In genomic region chr1:12434174-12434573, GRCh38 we compare ENCODE assay signal across 8 cellular contexts.
DNase-seq lines count a peak whose midpoint lies in the region; ATAC-seq and TF ChIP-seq lines count a peak whose summit lies in the region.

No MANE protein-coding gene starts in this region.

- intact Hi-C loops in ascending aorta (cut with DNase I) (loop anchor here (2.0 kb wide), 1 partner anchor 19 kb away; no protein-coding TSS in a partner anchor), right lobe of liver (cut with DNase I) (no loop called here)

- H3K27me3 ChIP-seq in GM23248 (replicated peaks; ENCODE audit: insufficient read depth) (no peaks in the 10 kb centered on the region), ascending aorta (no peaks in the 10 kb centered on the region), right lobe of liver (no peaks in the 10 kb centered on the region)

- peaks cover 39% of the 10 kb centered on the region for H3F3A ChIP-seq in GM23248 (ENCODE audit: insufficient read depth)

- 65 to 72% methylated on average over 5 of the region's 5 CpGs for WGBS in GM23248 (ENCODE audit: low coverage in 1 of 2, low lambda C conversion rate in 2 of 2, missing lambda C conversion rate in 2 of 2), 2 experiments
- WGBS in right lobe of liver (ENCODE audit: insufficient coverage, low coverage, low lambda C conversion rate, missing lambda C conversion rate): 34% methylated on average over 5 of the region's 5 CpGs

- DNase-seq in GM23248: peak; percentile 81
- DNase-seq in SW480 (ENCODE audit: low spot score): peak; percentile 72
- peak in 1 of 2 donors; percentile 83 for DNase-seq in ascending aorta (ENCODE audit: low spot score in 2 of 2)
- DNase-seq in right lobe of liver: no peak
- DNase-seq in stimulated activated CD8-positive, alpha-beta memory T cell treated with anti-CD3 and anti-CD28 coated beads, Interleukin-7, amount 100 ng/mL, for 24 hours (ENCODE audit: low read depth): peak; percentile 27
- no peak for DNase-seq in SKM-1 (lab: John Stamatoyannopoulos, UW; ENCODE audit: unreplicated experiment)
- DNase-seq in NCI-H748 (lab: John Stamatoyannopoulos, UW; ENCODE audit: unreplicated experiment): no peak
- DNase-seq in C1 segment of cervical spinal cord (lab: John Stamatoyannopoulos, UW): no peak

- H3K36me3 ChIP-seq in GM23248 (ENCODE audit: low read depth): no peaks in the 10 kb centered on the region
- H3K36me3 ChIP-seq in ascending aorta: no peaks in the 10 kb centered on the region
- no peaks in the 10 kb centered on the region for H3K36me3 ChIP-seq in right lobe of liver

- no peaks in the 10 kb centered on the region for H3K79me2 ChIP-seq in GM23248 (ENCODE audit: insufficient read depth)

- H4K20me1 ChIP-seq in GM23248 (ENCODE audit: insufficient read depth): no peaks in the 10 kb centered on the region

- in situ Hi-C loops in GM23248 (cut with MboI): no loop called here

- no peaks in the 10 kb centered on the region for H3K9me2 ChIP-seq in GM23248 (ENCODE audit: insufficient read depth)

- ATAC-seq in right lobe of liver: peak; percentile 16 to 35 (median 18)

- no peak overlapping the region for H3K4me3 ChIP-seq in GM23248
- no peak overlapping the region for H3K4me3 ChIP-seq in ascending aorta
- H3K4me3 ChIP-seq in right lobe of liver: no peak overlapping the region

- H3K9ac ChIP-seq in GM23248: no peak overlapping the region

- TF ChIP-seq POLR2A in right lobe of liver (IDR thresholded peaks at IDR 0.05): no peak

- H3K4me1 ChIP-seq in GM23248 (ENCODE audit: insufficient read depth) (peaks cover 53% of the 10 kb centered on the region), ascending aorta (peaks cover 26 to 62% of the 10 kb centered on the region in 2 donors), right lobe of liver (peaks cover 0 to 39% (median 15%) of the 10 kb centered on the region in 4 donors)

- H3K9me3 ChIP-seq in GM23248 (ENCODE audit: low read depth) (no peaks in the 10 kb centered on the region), ascending aorta (no peaks in the 10 kb centered on the region), right lobe of liver (no peaks in the 10 kb centered on the region)

- TF ChIP-seq CTCF in ascending aorta (IDR thresholded peaks at IDR 0.05): no peak
- no peak for TF ChIP-seq CTCF in right lobe of liver (IDR thresholded peaks at IDR 0.05)

- no peak overlapping the region for H2AFZ ChIP-seq in GM23248

- peak overlapping the region; percentile 11; the same call in 1 of the 2 replicates for H3K27ac ChIP-seq in GM23248
- H3K27ac ChIP-seq in ascending aorta: peak overlapping the region; percentile 90 to 97
- H3K27ac ChIP-seq in right lobe of liver: peak overlapping the region; percentile 46 to 85 (median 59)

- H3K4me2 ChIP-seq in GM23248 (ENCODE audit: unreplicated experiment): peak overlapping the region; percentile 9

Comparison
In these comparisons a context has a peak if more than half of its experiments do, and no peak if none do; other contexts are left out.
1. DNase-seq: peak in GM23248 (single experiment), SW480 (single experiment) and stimulated activated CD8-positive, alpha-beta memory T cell treated with anti-CD3 and anti-CD28 coated beads, Interleukin-7, amount 100 ng/mL, for 24 hours (single experiment); none in right lobe of liver (0 of 3), SKM-1 (single experiment), NCI-H748 (single experiment) and C1 segment of cervical spinal cord (0 of 14).
2. H3K27ac ChIP-seq: peak in every context shown above with its lines; median percentile 94 in ascending aorta; 59 in right lobe of liver; 11 in GM23248.